ENCODE assay signal across 17 cellular contexts in the genomic region with DNA sequence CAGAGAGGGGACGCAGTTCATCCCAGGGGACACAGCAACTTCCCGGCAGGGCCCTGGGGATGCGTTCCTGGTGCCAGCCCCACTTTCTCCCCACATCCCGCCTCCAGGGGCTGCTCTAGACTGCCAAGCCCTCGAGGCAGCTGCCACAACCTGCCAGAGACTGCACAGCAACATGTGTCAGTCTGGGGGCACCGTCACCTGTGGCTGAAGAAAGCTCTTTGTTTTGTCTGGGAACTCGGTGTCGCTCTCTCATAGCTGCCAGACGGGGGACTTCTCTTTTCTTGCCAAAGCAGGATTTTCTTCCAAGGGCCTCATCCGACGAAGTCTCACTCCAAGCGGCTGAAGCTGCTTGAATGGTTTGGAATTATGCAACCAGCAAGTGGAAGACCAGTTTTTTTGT. TPM values are rescaled to one million over a fixed set of nuclear protein-coding genes. Genes with fewer than 3 reads are reported as not detected.
DNase-seq lines count a peak whose midpoint lies in the region; ATAC-seq and TF ChIP-seq lines count a peak whose summit lies in the region.
"Had no signal": no experiment of that assay in that cellular context is flagged by ENCODE, and none has a peak within 500 bp of the region (broad histone marks: within the 10 kb centered on the region; RNA-seq: fewer than 3 reads in every experiment).

No MANE protein-coding gene starts in this region.

- no peaks in the 10 kb centered on the region for H3K27me3 Mint-ChIP-seq in activated naive CD4-positive, alpha-beta T cell treated with anti-CD3 and anti-CD28 coated beads, Interleukin-2, amount 10 ng/mL, durations not matched to agents 7 days and 5 days
- H3K27me3 Mint-ChIP-seq in WTC11 (ENCODE audit: low read depth) = no peaks in the 10 kb centered on the region

- peaks cover 60% of the 10 kb centered on the region for H3K4me1 Mint-ChIP-seq in activated naive CD4-positive, alpha-beta T cell treated with anti-CD3 and anti-CD28 coated beads, Interleukin-2, amount 10 ng/mL, durations not matched to agents 7 days and 5 days
- H3K4me1 Mint-ChIP-seq in WTC11 = peaks cover 6% of the 10 kb centered on the region; the same call in 1 of the 2 replicates

- peaks cover 17% of the 10 kb centered on the region for H3K9me3 Mint-ChIP-seq in activated naive CD4-positive, alpha-beta T cell treated with anti-CD3 and anti-CD28 coated beads, Interleukin-2, amount 10 ng/mL, durations not matched to agents 7 days and 5 days
- H3K9me3 Mint-ChIP-seq in activated naive CD4-positive, alpha-beta T cell treated with anti-CD3 and anti-CD28 coated beads, Interleukin-2, amount 50 U/mL, for 72 hours = peaks cover 9 to 16% of the 10 kb centered on the region in 2 donors
- peaks cover 10% of the 10 kb centered on the region for H3K9me3 Mint-ChIP-seq in WTC11

- no peak for TF ChIP-seq CTCF in WTC11 (IDR thresholded peaks at IDR 0.05)

- no peak overlapping the region for H3K4me3 Mint-ChIP-seq in activated naive CD4-positive, alpha-beta T cell treated with anti-CD3 and anti-CD28 coated beads, Interleukin-2, amount 10 ng/mL, durations not matched to agents 7 days and 5 days
- no peak overlapping the region for H3K4me3 Mint-ChIP-seq in WTC11
- H3K4me3 Mint-ChIP-seq: activated T-helper 1 cell treated with anti-CD3 and anti-CD28 coated beads, Interleukin-12 subunit alpha, Interleukin-12 subunit beta, Interleukin-2, Interleukin-4 antibody, amounts not matched to agents 30 ng/mL and 10 ng/mL and 1 ng/mL, durations not matched to agents 14 hours and 24 hours and 36 hours had no signal

- DNase-seq in activated naive CD4-positive, alpha-beta T cell treated with anti-CD3 and anti-CD28 coated beads, Interleukin-2, amount 10 ng/mL, durations not matched to agents 7 days and 5 days = no peak
- DNase-seq in activated naive CD4-positive, alpha-beta T cell treated with anti-CD3 and anti-CD28 coated beads, Interleukin-2, amount 50 U/mL, for 72 hours (ENCODE audit: low spot score in 2 of 2) = no peak
- DNase-seq in WTC11 (ENCODE audit: low spot score) (peak; percentile 31), inferior parietal cortex (ENCODE audit: extremely low spot score) (peak; percentile 37), substantia nigra (lab: John Stamatoyannopoulos, UW) (peak in 39 of 49 donors; percentile 12 to 79 (median 51)), NOMO-1 (lab: John Stamatoyannopoulos, UW; ENCODE audit: unreplicated experiment in 2 of 2) (no peak)
- no peak for DNase-seq in stimulated activated CD8-positive, alpha-beta memory T cell treated with anti-CD3 and anti-CD28 coated beads, Interleukin-4, amount 100 ng/mL, for 48 hours
- DNase-seq: activated CD4-positive, alpha-beta T cell treated with anti-CD3 and anti-CD28 coated beads, Interleukin-2, amount 50 U/mL, for 1 hour; GF-D8; HCEC 1CT; left ventricle myocardium inferior; NCI-H146; NCI-H446 treated with DMSO at 0.1 percent for 48 hours; T1000 had no signal

- peaks cover 80% of the 10 kb centered on the region for H3K36me3 Mint-ChIP-seq in activated naive CD4-positive, alpha-beta T cell treated with anti-CD3 and anti-CD28 coated beads, Interleukin-2, amount 10 ng/mL, durations not matched to agents 7 days and 5 days
- peaks cover 22 to 54% of the 10 kb centered on the region in 2 donors for H3K36me3 Mint-ChIP-seq in activated naive CD4-positive, alpha-beta T cell treated with anti-CD3 and anti-CD28 coated beads, Interleukin-2, amount 50 U/mL, for 72 hours
- peaks cover 21% of the 10 kb centered on the region for H3K36me3 Mint-ChIP-seq in WTC11

- CTCF ChIA-PET in activated naive CD4-positive, alpha-beta T cell treated with anti-CD3 and anti-CD28 coated beads, Interleukin-2, amount 10 ng/mL, durations not matched to agents 7 days and 5 days (lab: Charles Lee) = interaction anchor here (1.0 kb wide), 1 partner anchor 19 kb away, joined by 3 read pairs; no protein-coding TSS in a partner anchor
- CTCF ChIA-PET in WTC11 (lab: Charles Lee) = interaction anchor here (0.5 to 1.7 kb wide), 5 partner anchors 8 to 63 kb away, joined by 3 to 5 read pairs (median 3); no protein-coding TSS in a partner anchor

- POLR2A ChIA-PET in WTC11 (lab: Charles Lee) = no interaction called here

- no peak for ATAC-seq in activated naive CD4-positive, alpha-beta T cell treated with anti-CD3 and anti-CD28 coated beads, Interleukin-2, amount 50 U/mL, for 72 hours
- ATAC-seq in WTC11 = peak; percentile 80
- ATAC-seq in GM19452 (IDR thresholded peaks at IDR 0.05; ENCODE audit: unreplicated experiment) = no peak

- H3K27ac ChIP-seq in substantia nigra (ENCODE audit: low read depth, low read length, poor library complexity, severe bottlenecking) = no peak overlapping the region
- H3K27ac ChIP-seq: left ventricle myocardium inferior, SJSA1 had no signal

- H3K27ac Mint-ChIP-seq in activated naive CD4-positive, alpha-beta T cell treated with anti-CD3 and anti-CD28 coated beads, Interleukin-2, amount 10 ng/mL, durations not matched to agents 7 days and 5 days = peak overlapping the region; percentile 19
- H3K27ac Mint-ChIP-seq in activated naive CD4-positive, alpha-beta T cell treated with anti-CD3 and anti-CD28 coated beads, Interleukin-2, amount 50 U/mL, for 72 hours = no peak overlapping the region
- H3K27ac Mint-ChIP-seq in WTC11 = peak overlapping the region; percentile 68
- H3K27ac Mint-ChIP-seq: activated T-helper 1 cell treated with anti-CD3 and anti-CD28 coated beads, Interleukin-12 subunit alpha, Interleukin-12 subunit beta, Interleukin-2, Interleukin-4 antibody, amounts not matched to agents 30 ng/mL and 10 ng/mL and 1 ng/mL, durations not matched to agents 14 hours and 24 hours and 36 hours had no signal

TF ChIP-seq in WTC11, 78 proteins besides CTCF, POLR2A, EP300 and RAD21:
- TF ChIP-seq, protein P1, sequence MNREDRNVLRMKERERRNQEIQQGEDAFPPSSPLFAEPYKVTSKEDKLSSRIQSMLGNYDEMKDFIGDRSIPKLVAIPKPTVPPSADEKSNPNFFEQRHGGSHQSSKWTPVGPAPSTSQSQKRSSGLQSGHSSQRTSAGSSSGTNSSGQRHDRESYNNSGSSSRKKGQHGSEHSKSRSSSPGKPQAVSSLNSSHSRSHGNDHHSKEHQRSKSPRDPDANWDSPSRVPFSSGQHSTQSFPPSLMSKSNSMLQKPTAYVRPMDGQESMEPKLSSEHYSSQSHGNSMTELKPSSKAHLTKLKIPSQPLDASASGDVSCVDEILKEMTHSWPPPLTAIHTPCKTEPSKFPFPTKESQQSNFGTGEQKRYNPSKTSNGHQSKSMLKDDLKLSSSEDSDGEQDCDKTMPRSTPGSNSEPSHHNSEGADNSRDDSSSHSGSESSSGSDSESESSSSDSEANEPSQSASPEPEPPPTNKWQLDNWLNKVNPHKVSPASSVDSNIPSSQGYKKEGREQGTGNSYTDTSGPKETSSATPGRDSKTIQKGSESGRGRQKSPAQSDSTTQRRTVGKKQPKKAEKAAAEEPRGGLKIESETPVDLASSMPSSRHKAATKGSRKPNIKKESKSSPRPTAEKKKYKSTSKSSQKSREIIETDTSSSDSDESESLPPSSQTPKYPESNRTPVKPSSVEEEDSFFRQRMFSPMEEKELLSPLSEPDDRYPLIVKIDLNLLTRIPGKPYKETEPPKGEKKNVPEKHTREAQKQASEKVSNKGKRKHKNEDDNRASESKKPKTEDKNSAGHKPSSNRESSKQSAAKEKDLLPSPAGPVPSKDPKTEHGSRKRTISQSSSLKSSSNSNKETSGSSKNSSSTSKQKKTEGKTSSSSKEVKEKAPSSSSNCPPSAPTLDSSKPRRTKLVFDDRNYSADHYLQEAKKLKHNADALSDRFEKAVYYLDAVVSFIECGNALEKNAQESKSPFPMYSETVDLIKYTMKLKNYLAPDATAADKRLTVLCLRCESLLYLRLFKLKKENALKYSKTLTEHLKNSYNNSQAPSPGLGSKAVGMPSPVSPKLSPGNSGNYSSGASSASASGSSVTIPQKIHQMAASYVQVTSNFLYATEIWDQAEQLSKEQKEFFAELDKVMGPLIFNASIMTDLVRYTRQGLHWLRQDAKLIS (CRISPR knock-in tag; IDR thresholded peaks at IDR 0.05; ENCODE audit: borderline replicate concordance) = no peak
TF ChIP-seq in WTC11: peak in this region for 0.

RNA-seq across cellular contexts. Expression of gene COTL1, which starts 43.7 kb away (rescaled TPM):
- total RNA-seq in activated naive CD4-positive, alpha-beta T cell treated with anti-CD3 and anti-CD28 coated beads, Interleukin-2, amount 50 U/mL, for 72 hours = 100 to 1,000 TPM; 277 to 583 TPM
- 102 to 122 TPM (median 122 TPM) in 3 replicates for total RNA-seq in WTC11 (2021)

Comparison
In these comparisons a context has a peak if more than half of its experiments do, and no peak if none do; other contexts are left out.
1. H3K27ac Mint-ChIP-seq: peak in activated naive CD4-positive, alpha-beta T cell treated with anti-CD3 and anti-CD28 coated beads, Interleukin-2, amount 10 ng/mL, durations not matched to agents 7 days and 5 days (single experiment) and WTC11 (single experiment); none in activated naive CD4-positive, alpha-beta T cell treated with anti-CD3 and anti-CD28 coated beads, Interleukin-2, amount 50 U/mL, for 72 hours (0 of 2).
2. DNase-seq: peak in WTC11 (single experiment), inferior parietal cortex (single experiment) and substantia nigra (39 of 49); none in activated naive CD4-positive, alpha-beta T cell treated with anti-CD3 and anti-CD28 coated beads, Interleukin-2, amount 10 ng/mL, durations not matched to agents 7 days and 5 days (single experiment), activated naive CD4-positive, alpha-beta T cell treated with anti-CD3 and anti-CD28 coated beads, Interleukin-2, amount 50 U/mL, for 72 hours (0 of 2), NOMO-1 (0 of 2) and stimulated activated CD8-positive, alpha-beta memory T cell treated with anti-CD3 and anti-CD28 coated beads, Interleukin-4, amount 100 ng/mL, for 48 hours (single experiment).